ENCODE assay signal across 1 cellular context in the genomic region with DNA sequence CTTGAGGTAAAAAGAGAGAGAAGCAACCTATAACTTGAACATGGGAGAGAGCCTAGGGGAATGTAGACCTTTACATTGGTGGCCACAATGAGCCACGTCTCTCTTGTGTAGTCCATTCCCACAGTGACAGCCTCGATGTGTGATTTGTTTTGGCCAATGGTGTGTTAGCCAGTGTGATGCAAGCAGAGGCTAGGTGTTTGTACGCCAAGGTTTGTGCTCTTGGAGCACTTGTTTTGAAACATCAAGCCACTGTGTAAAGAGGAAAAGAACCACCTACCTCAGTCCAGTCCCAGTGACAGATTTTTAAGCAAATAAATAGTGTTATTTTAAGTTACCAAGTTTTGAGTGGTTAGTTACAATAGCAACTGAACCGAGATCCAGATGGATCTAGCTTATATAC.
TF ChIP-seq lines count a peak whose summit lies in the region.

No MANE protein-coding gene starts in this region.

TF ChIP-seq in HepG2, 621 proteins besides CTCF, POLR2A, EP300 and RAD21:
- TF ChIP-seq MAX (IDR thresholded peaks at IDR 0.05) (no peak), ZNF652 (CRISPR knock-in tag; IDR thresholded peaks at IDR 0.05; ENCODE audit: borderline replicate concordance, low read depth) (no peak), ZNF749 (CRISPR knock-in tag; IDR thresholded peaks at IDR 0.05; ENCODE audit: borderline replicate concordance) (no peak), KDM1A (CRISPR knock-in tag; IDR thresholded peaks at IDR 0.05) (no peak), FOXP1 (IDR thresholded peaks at IDR 0.05) (no peak), FOXP1 (CRISPR knock-in tag; IDR thresholded peaks at IDR 0.05) (no peak), ZNF3 (CRISPR knock-in tag; IDR thresholded peaks at IDR 0.05) (no peak), ZNF761 (CRISPR knock-in tag; conservative IDR thresholded peaks at IDR 0.05) (no peak), ZNF20 (CRISPR knock-in tag; IDR thresholded peaks at IDR 0.05) (no peak), PRDM10 (CRISPR knock-in tag; IDR thresholded peaks at IDR 0.05; ENCODE audit: low read depth) (no peak), PAX8 (CRISPR knock-in tag; IDR thresholded peaks at IDR 0.05; ENCODE audit: borderline replicate concordance) (no peak), ZNF543 (CRISPR knock-in tag; IDR thresholded peaks at IDR 0.05) (no peak), JDP2 (CRISPR knock-in tag; IDR thresholded peaks at IDR 0.05; ENCODE audit: borderline replicate concordance) (no peak), HNRNPLL (IDR thresholded peaks at IDR 0.05; ENCODE audit: low read depth, low read length, poor library complexity, severe bottlenecking) (no peak), ZNF570 (CRISPR knock-in tag; IDR thresholded peaks at IDR 0.05; ENCODE audit: borderline replicate concordance) (no peak)
- TF ChIP-seq, protein P1, sequence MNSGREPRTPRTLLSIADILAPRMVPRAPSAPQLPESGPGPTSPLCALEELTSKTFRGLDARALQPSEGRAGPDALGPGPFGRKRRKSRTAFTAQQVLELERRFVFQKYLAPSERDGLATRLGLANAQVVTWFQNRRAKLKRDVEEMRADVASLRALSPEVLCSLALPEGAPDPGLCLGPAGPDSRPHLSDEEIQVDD (CRISPR knock-in tag; IDR thresholded peaks at IDR 0.05; ENCODE audit: borderline replicate concordance): no peak
- TF ChIP-seq, protein P2, sequence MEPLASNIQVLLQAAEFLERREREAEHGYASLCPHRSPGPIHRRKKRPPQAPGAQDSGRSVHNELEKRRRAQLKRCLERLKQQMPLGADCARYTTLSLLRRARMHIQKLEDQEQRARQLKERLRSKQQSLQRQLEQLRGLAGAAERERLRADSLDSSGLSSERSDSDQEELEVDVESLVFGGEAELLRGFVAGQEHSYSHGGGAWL (CRISPR knock-in tag; IDR thresholded peaks at IDR 0.05): no peak
TF ChIP-seq in HepG2: peak in this region for 0.
